In the genomic region with DNA sequence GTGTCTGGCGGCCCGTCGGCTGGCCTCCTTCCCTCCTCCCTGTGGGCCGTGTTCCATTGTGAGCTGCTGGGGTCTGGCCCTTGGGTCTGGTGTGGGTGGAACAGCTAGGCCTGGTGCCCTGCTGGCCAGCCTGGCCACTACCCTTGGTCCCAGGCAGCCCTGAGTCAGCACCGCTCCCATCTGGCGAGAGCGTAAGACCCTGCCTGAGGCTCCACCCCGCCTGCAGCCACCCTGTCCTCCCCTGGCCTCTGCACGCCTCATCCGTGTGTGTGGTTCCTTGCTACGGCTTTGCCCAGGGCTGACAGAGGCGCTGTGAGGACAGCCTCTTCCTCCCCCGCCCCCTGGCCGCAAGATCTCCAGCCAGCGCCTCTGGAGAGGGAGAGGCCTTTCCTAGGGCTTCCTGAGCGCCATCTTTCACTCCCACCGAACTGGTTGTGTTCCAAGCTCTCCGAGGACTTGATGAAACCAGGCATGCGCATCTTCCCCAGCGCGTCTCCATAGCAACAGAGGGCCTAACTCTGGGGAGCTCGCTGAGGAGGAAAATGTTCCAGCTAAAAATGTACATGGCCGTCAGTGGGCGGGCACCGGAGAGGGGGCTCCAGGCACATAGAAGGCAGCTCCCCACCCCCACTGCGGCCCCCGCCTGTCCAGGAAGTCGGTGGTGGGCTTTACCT, we compare ENCODE assay signal across 8 cellular contexts.
DNase-seq lines count a peak whose midpoint lies in the region; ATAC-seq, FAIRE-seq and TF ChIP-seq lines count a peak whose summit lies in the region.

No MANE protein-coding gene starts in this region.

- no peaks in the 10 kb centered on the region for H3K27me3 ChIP-seq in small intestine (ENCODE audit: control insufficient read depth in 2 of 2, insufficient read depth in 2 of 2, low read length in 2 of 2)
- no peaks in the 10 kb centered on the region for H3K27me3 ChIP-seq in foreskin keratinocyte

- peaks cover 0 to 8% of the 10 kb centered on the region in 2 donors for H3K36me3 ChIP-seq in small intestine (ENCODE audit: control insufficient read depth in 2 of 2, insufficient read depth in 2 of 2, low read length in 2 of 2)

- H3K27ac ChIP-seq in small intestine (ENCODE audit: low read depth in 1 of 2, low read length in 1 of 2) (peak overlapping the region; percentile 50 to 91), foreskin keratinocyte (no peak overlapping the region)

- FAIRE-seq in small intestine (lab: Jason Lieb, UNC): no peak

- DNase-seq in AG10803 (ENCODE audit: low read depth): peak; percentile 98
- peak; percentile 95 for DNase-seq in HS-27A (ENCODE audit: low read depth)
- DNase-seq in amygdala (lab: John Stamatoyannopoulos, UW): peak in 49 of 56 donors; percentile 38 to 90 (median 71)
- peak; percentile 76 for DNase-seq in islet precursor cell
- no peak for DNase-seq in small intestine
- DNase-seq in GDM1 (lab: John Stamatoyannopoulos, UW): no peak
- DNase-seq in foreskin keratinocyte: no peak

- ATAC-seq in foreskin keratinocyte: no peak
- ATAC-seq in HG03025 (IDR thresholded peaks at IDR 0.05; ENCODE audit: low FRiP score, unreplicated experiment): no peak

- TF ChIP-seq CTCF in AG10803 (conservative IDR thresholded peaks at IDR 0.05; ENCODE audit: low read length): peak; percentile 41
- TF ChIP-seq CTCF in foreskin keratinocyte (conservative IDR thresholded peaks at IDR 0.05): no peak

- H3K4me1 ChIP-seq in small intestine (ENCODE audit: control insufficient read depth in 2 of 2, insufficient read depth in 1 of 2, low read depth in 1 of 2, low read length in 1 of 2) (peaks cover 5 to 34% of the 10 kb centered on the region in 2 donors), foreskin keratinocyte (peaks cover 16% of the 10 kb centered on the region)

- 71 to 95% (median 83%) methylated on average over 28 of the region's 28 CpGs for WGBS in small intestine, 3 donors

- H3K9me3 ChIP-seq in small intestine (ENCODE audit: control insufficient read depth, low read depth): no peaks in the 10 kb centered on the region

- no peak overlapping the region for H3K4me3 ChIP-seq in AG10803 (ENCODE audit: low read length)
- H3K4me3 ChIP-seq in small intestine (ENCODE audit: low read depth in 1 of 2, low read length in 2 of 2): no peak overlapping the region

Comparison
In these comparisons a context has a peak if more than half of its experiments do, and no peak if none do; other contexts are left out.
1. DNase-seq: peak in AG10803 (single experiment), HS-27A (single experiment), amygdala (49 of 56) and islet precursor cell (single experiment); none in small intestine (single experiment), GDM1 (single experiment) and foreskin keratinocyte (0 of 2).